ENCODE assay signal across 16 cellular contexts in genomic region chr20:24960302-24960801, GRCh38. TPM values are rescaled to one million over a fixed set of nuclear protein-coding genes. Genes with fewer than 3 reads are reported as not detected.
DNase-seq lines count a peak whose midpoint lies in the region; ATAC-seq and TF ChIP-seq lines count a peak whose summit lies in the region.
"Had no signal": no experiment of that assay in that cellular context is flagged by ENCODE, and none has a peak within 500 bp of the region (broad histone marks: within the 10 kb centered on the region; RNA-seq: fewer than 3 reads in every experiment).

No MANE protein-coding gene starts in this region.

- peaks cover 60% of the 10 kb centered on the region for H3K36me3 Mint-ChIP-seq in stimulated activated naive CD8-positive, alpha-beta T cell treated with anti-CD3 and anti-CD28 coated beads, Interleukin-15, Interleukin-2, amounts not matched to agents 100 ng/mL and 50 ng/mL, for 24 hours (ENCODE audit: low read depth)
- peaks cover 15% of the 10 kb centered on the region for H3K36me3 Mint-ChIP-seq in activated naive CD8-positive, alpha-beta T cell treated with anti-CD3 and anti-CD28 coated beads, Interleukin-2, amount 10 ng/mL, durations not matched to agents 7 days and 5 days
- H3K36me3 Mint-ChIP-seq in natural killer cell, result peaks cover 17% of the 10 kb centered on the region

- no peak for TF ChIP-seq CTCF in natural killer cell (IDR thresholded peaks at IDR 0.05)

- no peak overlapping the region for H3K4me3 Mint-ChIP-seq in stimulated activated naive CD8-positive, alpha-beta T cell treated with anti-CD3 and anti-CD28 coated beads, Interleukin-15, Interleukin-2, amounts not matched to agents 100 ng/mL and 50 ng/mL, for 24 hours
- no peak overlapping the region for H3K4me3 Mint-ChIP-seq in activated naive CD8-positive, alpha-beta T cell treated with anti-CD3 and anti-CD28 coated beads, Interleukin-2, amount 10 ng/mL, durations not matched to agents 7 days and 5 days
- H3K4me3 Mint-ChIP-seq in natural killer cell, result peak overlapping the region; percentile 84

- POLR2A ChIA-PET in activated naive CD8-positive, alpha-beta T cell treated with anti-CD3 and anti-CD28 coated beads, Interleukin-2, amount 10 ng/mL, durations not matched to agents 7 days and 5 days (lab: Charles Lee), result no interaction called here

- DNase-seq in stimulated activated naive CD8-positive, alpha-beta T cell treated with anti-CD3 and anti-CD28 coated beads, Interleukin-15, Interleukin-2, amounts not matched to agents 100 U/mL and 50 U/mL, for 24 hours, result no peak
- no peak for DNase-seq in activated naive CD8-positive, alpha-beta T cell treated with anti-CD3 and anti-CD28 coated beads, Interleukin-2, amount 10 ng/mL, durations not matched to agents 7 days and 5 days
- DNase-seq in natural killer cell, result peak; percentile 39
- DNase-seq in dedifferentiated amniotic fluid mesenchymal stem cell (ENCODE audit: extremely low spot score), result no peak
- DNase-seq in stimulated activated CD4-positive, alpha-beta T cell treated with anti-CD3 and anti-CD28 coated beads, Interleukin-12 subunit alpha, Interleukin-12 subunit beta, amount 100 ng/mL, for 4 hours, result no peak
- DNase-seq: activated gamma-delta T cell treated with Interleukin-2 at 50 U/mL for 16 hours, AML-193, DMS79 treated with DMSO at 0.1 percent for 48 hours, IMR-90, Right ventricle myocardium superior, trophoblast cell had no signal

- peaks cover 39% of the 10 kb centered on the region for H3K4me1 Mint-ChIP-seq in stimulated activated naive CD8-positive, alpha-beta T cell treated with anti-CD3 and anti-CD28 coated beads, Interleukin-15, Interleukin-2, amounts not matched to agents 100 ng/mL and 50 ng/mL, for 24 hours (ENCODE audit: low read depth)
- H3K4me1 Mint-ChIP-seq in activated naive CD8-positive, alpha-beta T cell treated with anti-CD3 and anti-CD28 coated beads, Interleukin-2, amount 10 ng/mL, durations not matched to agents 7 days and 5 days, result peaks cover 14% of the 10 kb centered on the region
- peaks cover 90 to 97% of the 10 kb centered on the region in 2 donors for H3K4me1 Mint-ChIP-seq in natural killer cell

- no peaks in the 10 kb centered on the region for H3K27me3 Mint-ChIP-seq in stimulated activated naive CD8-positive, alpha-beta T cell treated with anti-CD3 and anti-CD28 coated beads, Interleukin-15, Interleukin-2, amounts not matched to agents 100 ng/mL and 50 ng/mL, for 24 hours
- H3K27me3 Mint-ChIP-seq in activated naive CD8-positive, alpha-beta T cell treated with anti-CD3 and anti-CD28 coated beads, Interleukin-2, amount 10 ng/mL, durations not matched to agents 7 days and 5 days, result no peaks in the 10 kb centered on the region
- H3K27me3 Mint-ChIP-seq in natural killer cell (ENCODE audit: low read depth in 2 of 2), result no peaks in the 10 kb centered on the region

- no peak for ATAC-seq in stimulated activated naive CD8-positive, alpha-beta T cell treated with anti-CD3 and anti-CD28 coated beads, Interleukin-15, Interleukin-2, amounts not matched to agents 100 U/mL and 50 U/mL, for 24 hours
- ATAC-seq in activated naive CD8-positive, alpha-beta T cell treated with anti-CD3 and anti-CD28 coated beads, Interleukin-2, amount 10 ng/mL, durations not matched to agents 7 days and 5 days (ENCODE audit: low read depth), result no peak
- ATAC-seq in natural killer cell (peak in 2 of 3 donors; percentile 2 to 9), HG02840 (IDR thresholded peaks at IDR 0.05; ENCODE audit: low FRiP score, unreplicated experiment) (no peak)
- ATAC-seq: gastroesophageal sphincter had no signal

- intact Hi-C loops in natural killer cell (cut with micrococcal nuclease), result loop anchor here (2.0 kb wide), 1 partner anchor 30 kb away; no protein-coding TSS in a partner anchor

- no peaks in the 10 kb centered on the region for H3K9me3 Mint-ChIP-seq in stimulated activated naive CD8-positive, alpha-beta T cell treated with anti-CD3 and anti-CD28 coated beads, Interleukin-15, Interleukin-2, amounts not matched to agents 100 ng/mL and 50 ng/mL, for 24 hours
- no peaks in the 10 kb centered on the region for H3K9me3 Mint-ChIP-seq in activated naive CD8-positive, alpha-beta T cell treated with anti-CD3 and anti-CD28 coated beads, Interleukin-2, amount 10 ng/mL, durations not matched to agents 7 days and 5 days
- no peaks in the 10 kb centered on the region for H3K9me3 Mint-ChIP-seq in natural killer cell

- H3K27ac Mint-ChIP-seq in stimulated activated naive CD8-positive, alpha-beta T cell treated with anti-CD3 and anti-CD28 coated beads, Interleukin-15, Interleukin-2, amounts not matched to agents 100 ng/mL and 50 ng/mL, for 24 hours, result peak overlapping the region; percentile 76
- H3K27ac Mint-ChIP-seq in activated naive CD8-positive, alpha-beta T cell treated with anti-CD3 and anti-CD28 coated beads, Interleukin-2, amount 10 ng/mL, durations not matched to agents 7 days and 5 days, result peak overlapping the region; percentile 70
- peak overlapping the region; percentile 98 to 100 for H3K27ac Mint-ChIP-seq in natural killer cell

RNA-seq across cellular contexts. Expression of gene CST7, which starts 11.3 kb away (rescaled TPM):
- 10 to 100 TPM; 92.0 to 92.4 TPM for total RNA-seq in activated naive CD8-positive, alpha-beta T cell treated with anti-CD3 and anti-CD28 coated beads, Interleukin-2, amount 10 ng/mL, durations not matched to agents 7 days and 5 days
- total RNA-seq in natural killer cell, result 100 to 1,000 TPM; 590 to 700 (median 619) TPM
- total RNA-seq: bronchial epithelial cell, IMR-90, lung microvascular endothelial cell had no signal

RNA-seq across cellular contexts. Expression of gene APMAP, which starts 32.2 kb away (rescaled TPM):
- 10 to 100 TPM; 60.7 to 64.6 TPM for total RNA-seq in activated naive CD8-positive, alpha-beta T cell treated with anti-CD3 and anti-CD28 coated beads, Interleukin-2, amount 10 ng/mL, durations not matched to agents 7 days and 5 days
- total RNA-seq in natural killer cell, result 100 to 1,000 TPM; 205 to 212 (median 207) TPM

Comparison
In these comparisons a context has a peak if more than half of its experiments do, and no peak if none do; other contexts are left out.
1. ATAC-seq: peak in natural killer cell (2 of 3); none in stimulated activated naive CD8-positive, alpha-beta T cell treated with anti-CD3 and anti-CD28 coated beads, Interleukin-15, Interleukin-2, amounts not matched to agents 100 U/mL and 50 U/mL, for 24 hours (single experiment), activated naive CD8-positive, alpha-beta T cell treated with anti-CD3 and anti-CD28 coated beads, Interleukin-2, amount 10 ng/mL, durations not matched to agents 7 days and 5 days (single experiment) and HG02840 (single experiment).
2. RNA of gene CST7, which starts 11.3 kb away (total RNA-seq): 590 to 700 TPM in natural killer cell; 92.0 to 92.4 TPM in activated naive CD8-positive, alpha-beta T cell treated with anti-CD3 and anti-CD28 coated beads, Interleukin-2, amount 10 ng/mL, durations not matched to agents 7 days and 5 days; every median in the first group is over 4 times any median in the second.
3. Peak in every context shown above with its lines, with median percentiles within 50 percentile points of each other: H3K27ac Mint-ChIP-seq.